ENCODE assay signal across 7 cellular contexts in the genomic region with DNA sequence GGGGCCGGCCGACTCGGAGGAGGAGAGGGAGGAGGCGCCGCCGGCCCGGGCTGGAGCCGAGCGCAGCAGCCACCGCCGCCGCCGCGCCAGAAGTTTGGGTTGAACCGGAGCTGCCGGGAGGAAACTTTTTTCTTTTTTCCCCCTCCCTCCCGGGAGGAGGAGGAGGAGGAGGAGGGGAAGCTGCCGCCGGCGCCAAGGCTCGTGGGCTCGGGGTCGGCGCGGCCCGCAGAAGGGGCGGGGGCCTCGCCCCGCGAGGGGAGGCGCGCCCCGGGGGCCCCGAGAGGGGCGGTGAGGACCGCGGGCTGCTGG. TPM values are rescaled to one million over a fixed set of nuclear protein-coding genes. Genes with fewer than 3 reads are reported as not detected.
DNase-seq lines count a peak whose midpoint lies in the region; ATAC-seq and TF ChIP-seq lines count a peak whose summit lies in the region.

No MANE protein-coding gene starts in this region.

- H3K27me3 ChIP-seq in HUES6 (ENCODE audit: control insufficient read depth, insufficient read depth, low read length), result peaks cover 12% of the 10 kb centered on the region
- peaks cover 0 to 53% of the 10 kb centered on the region in 2 donors for H3K27me3 ChIP-seq in left lung
- H3K27me3 ChIP-seq in suprapubic skin, result no peaks in the 10 kb centered on the region

- ATAC-seq in left lung, result no peak
- no peak for ATAC-seq in GM18861 (IDR thresholded peaks at IDR 0.05; ENCODE audit: unreplicated experiment)
- ATAC-seq in HG02588 (IDR thresholded peaks at IDR 0.05; ENCODE audit: unreplicated experiment), result no peak

- peak overlapping the region; percentile 78 for H3K4me3 ChIP-seq in HUES6 (ENCODE audit: low read depth, low read length)
- H3K4me3 ChIP-seq in astrocyte of the cerebellum (ENCODE audit: low read depth, low read length), result peak overlapping the region; percentile 95
- H3K4me3 ChIP-seq in left lung, result peak overlapping the region; percentile 71 to 73
- peak overlapping the region; percentile 68 for H3K4me3 ChIP-seq in suprapubic skin

- H3K4me1 ChIP-seq in HUES6 (ENCODE audit: control insufficient read depth, insufficient read depth, low read length) (peaks cover 42% of the 10 kb centered on the region), left lung (peaks cover 5 to 69% of the 10 kb centered on the region in 2 donors), suprapubic skin (peaks cover 60% of the 10 kb centered on the region)

- intact Hi-C loops in left lung (cut with DNase I), result loop anchor here in 1 of 2 donors (10.0 kb wide), 1 partner anchor 129 kb away; no protein-coding TSS in a partner anchor

- TF ChIP-seq EP300 in suprapubic skin (IDR thresholded peaks at IDR 0.05), result no peak

- H3K27ac ChIP-seq in HUES6 (ENCODE audit: low read depth, low read length), result no peak overlapping the region
- H3K27ac ChIP-seq in left lung, result peak overlapping the region; percentile 79 to 81
- H3K27ac ChIP-seq in suprapubic skin, result peak overlapping the region; percentile 91

- whole genome bisulfite sequencing in suprapubic skin, result 0% methylated on average over 20 of the region's 37 CpGs

- no peak for TF ChIP-seq POLR2A in suprapubic skin (IDR thresholded peaks at IDR 0.05)

- TF ChIP-seq CTCF in astrocyte of the cerebellum (IDR thresholded peaks at IDR 0.05; ENCODE audit: low read depth, low read length, missing control alignments) (no peak), left lung (IDR thresholded peaks at IDR 0.05) (no peak), suprapubic skin (IDR thresholded peaks at IDR 0.05) (no peak)

- H3K9ac ChIP-seq in HUES6 (ENCODE audit: low read length), result peak overlapping the region; percentile 84

- no peaks in the 10 kb centered on the region for H3K36me3 ChIP-seq in HUES6 (ENCODE audit: control insufficient read depth, insufficient read depth, low read length)
- no peaks in the 10 kb centered on the region for H3K36me3 ChIP-seq in left lung
- H3K36me3 ChIP-seq in suprapubic skin, result no peaks in the 10 kb centered on the region

- H3K9me3 ChIP-seq in HUES6 (ENCODE audit: control insufficient read depth, insufficient read depth, low read depth, low read length), result no peaks in the 10 kb centered on the region
- H3K9me3 ChIP-seq in left lung, result no peaks in the 10 kb centered on the region
- H3K9me3 ChIP-seq in suprapubic skin, result no peaks in the 10 kb centered on the region

- no peak for DNase-seq in astrocyte of the cerebellum (ENCODE audit: low read depth)
- no peak for DNase-seq in left lung
- no peak for DNase-seq in suprapubic skin (ENCODE audit: low spot score in 2 of 2)
- no peak for DNase-seq in ecto neural progenitor cell (ENCODE audit: low spot score)

- in situ Hi-C loops in astrocyte of the cerebellum (cut with HindIII; ENCODE audit: low sequenced_read_pairs), result no loop called here

RNA-seq across cellular contexts. Expression of a gene that starts 0.3 kb away (rescaled TPM):
- total RNA-seq in left lung (10 to 100 TPM; 58.0 to 72.9 TPM), suprapubic skin (100 to 1,000 TPM in 2 of 4 donors, 10 to 100 TPM in 2; 72.6 to 162 (median 112) TPM)
